ENCODE assay signal across 12 cellular contexts in genomic region chr14:68146812-68147211, GRCh38.
DNase-seq lines count a peak whose midpoint lies in the region; ATAC-seq and TF ChIP-seq lines count a peak whose summit lies in the region.
"Had no signal": no experiment of that assay in that cellular context is flagged by ENCODE, and none has a peak within 500 bp of the region (broad histone marks: within the 10 kb centered on the region; RNA-seq: fewer than 3 reads in every experiment).

No MANE protein-coding gene starts in this region.

- H3K36me3 ChIP-seq in endodermal cell (ENCODE audit: control insufficient read depth, insufficient read depth, low read length): no peaks in the 10 kb centered on the region

- no peak for ATAC-seq in esophagus mucosa
- no peak for ATAC-seq in omental fat pad (ENCODE audit: low FRiP score)
- ATAC-seq: GM23338 had no signal

- no peak overlapping the region for H3K27ac ChIP-seq in endodermal cell (ENCODE audit: low read depth, low read length)
- H3K27ac ChIP-seq: parathyroid adenoma had no signal

- peaks cover 18% of the 10 kb centered on the region for H3K9me3 ChIP-seq in endodermal cell (ENCODE audit: control insufficient read depth, low read length)

- no peaks in the 10 kb centered on the region for H3K4me1 ChIP-seq in endodermal cell (ENCODE audit: control insufficient read depth, insufficient read depth, low read length)

- H3K9ac ChIP-seq in endodermal cell (ENCODE audit: extremely low read depth, low read length, poor library complexity, severe bottlenecking): no peak overlapping the region
- H3K9ac ChIP-seq: parathyroid adenoma had no signal

- peaks cover 22% of the 10 kb centered on the region for H3K9me3 Mint-ChIP-seq in endodermal cell

- no peaks in the 10 kb centered on the region for H3K27me3 Mint-ChIP-seq in endodermal cell (ENCODE audit: insufficient read depth)
- H3K27me3 Mint-ChIP-seq: stimulated activated naive CD8-positive, alpha-beta T cell treated with anti-CD3 and anti-CD28 coated beads, Interleukin-15, Interleukin-2, amounts not matched to agents 100 ng/mL and 50 ng/mL, for 24 hours had no signal

- TF ChIP-seq CTCF in endodermal cell (conservative IDR thresholded peaks at IDR 0.05): no peak
- TF ChIP-seq CTCF in omental fat pad (IDR thresholded peaks at IDR 0.05): no peak

- H3K4me3 ChIP-seq in skeletal muscle cell (ENCODE audit: low read depth, low read length) (no peak overlapping the region), endodermal cell (ENCODE audit: low read length) (no peak overlapping the region)
- H3K4me3 ChIP-seq: GM23338 had no signal

- peaks cover 4% of the 10 kb centered on the region for H3K36me3 Mint-ChIP-seq in endodermal cell (ENCODE audit: low read depth)

- H3K27me3 ChIP-seq in endodermal cell (ENCODE audit: control insufficient read depth, insufficient read depth, low read length, poor library complexity, severe bottlenecking): no peaks in the 10 kb centered on the region

- H3K27ac Mint-ChIP-seq in endodermal cell: no peak overlapping the region
- H3K27ac Mint-ChIP-seq: GM23338; stimulated activated naive CD8-positive, alpha-beta T cell treated with anti-CD3 and anti-CD28 coated beads, Interleukin-15, Interleukin-2, amounts not matched to agents 100 ng/mL and 50 ng/mL, for 24 hours had no signal

- in situ Hi-C loops in SK-MEL-5 (cut with HindIII; ENCODE audit: low pct_unique_long_range_greater_than_20kb, low sequenced_read_pairs): no loop called here

- peaks cover 14% of the 10 kb centered on the region for H3K4me1 Mint-ChIP-seq in endodermal cell

- 95 to 98% methylated on average over 3 of the region's 3 CpGs for WGBS in endodermal cell (ENCODE audit: insufficient coverage in 1 of 2, insufficient read length in 1 of 2), 2 experiments

- DNase-seq in EH (ENCODE audit: low read depth) (peak; percentile 98), SK-MEL-5 (ENCODE audit: low read depth, low spot score) (peak; percentile 81), fibroblast of the conjunctiva (ENCODE audit: low read depth) (peak; percentile 95), skeletal muscle cell (ENCODE audit: low read depth) (peak; percentile 88), endodermal cell (no peak), cerebellum (ENCODE audit: low spot score) (no peak), omental fat pad (ENCODE audit: low spot score) (no peak)
- DNase-seq: SIG-M5 had no signal

- H3K4me3 Mint-ChIP-seq in endodermal cell: no peak overlapping the region
- H3K4me3 Mint-ChIP-seq: GM23338; stimulated activated naive CD8-positive, alpha-beta T cell treated with anti-CD3 and anti-CD28 coated beads, Interleukin-15, Interleukin-2, amounts not matched to agents 100 ng/mL and 50 ng/mL, for 24 hours had no signal

Comparison
In these comparisons a context has a peak if more than half of its experiments do, and no peak if none do; other contexts are left out.
1. DNase-seq: peak in EH (single experiment), SK-MEL-5 (single experiment), fibroblast of the conjunctiva (single experiment) and skeletal muscle cell (single experiment); none in endodermal cell (single experiment), cerebellum (single experiment) and omental fat pad (single experiment).